28 cellular contexts compared by ENCODE assay signal in the genomic region with DNA sequence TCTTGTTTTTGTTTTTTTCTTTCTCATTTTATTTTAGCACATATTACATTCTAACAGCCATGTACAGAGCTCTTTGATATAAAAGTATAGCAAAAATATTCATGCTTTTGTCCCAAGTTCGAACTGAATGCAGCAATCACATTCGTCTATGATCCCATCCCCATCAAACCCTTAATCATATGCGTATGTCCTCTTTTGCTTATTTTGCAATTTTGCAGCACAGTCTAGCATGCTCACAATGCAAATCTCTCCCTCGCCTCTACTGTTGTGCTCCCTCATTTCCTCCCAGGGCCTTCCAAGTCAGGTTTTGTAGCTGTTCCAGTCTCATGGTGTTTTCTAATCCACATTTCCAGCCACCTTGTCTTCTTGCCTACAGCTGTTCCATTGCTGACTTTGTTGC.
"Had no signal": no experiment of that assay in that cellular context is flagged by ENCODE, and none has a peak within 500 bp of the region (broad histone marks: within the 10 kb centered on the region; RNA-seq: fewer than 3 reads in every experiment).

No MANE protein-coding gene starts in this region.

- DNase-seq: colonic mucosa; cortex of kidney; dermis blood vessel endothelial cell; dorsolateral prefrontal cortex; effector CD4-positive, alpha-beta T cell; effector CD8-positive, alpha-beta T cell; effector memory CD4-positive, alpha-beta T cell; effector memory CD8-positive, alpha-beta T cell; endodermal cell; erythroblast; esophagus squamous epithelium; foreskin fibroblast; foreskin keratinocyte; foreskin melanocyte; gastrocnemius medialis; glutamatergic neuron; head of caudate nucleus; heart left ventricle; heart right ventricle had no signal

- H3K27ac ChIP-seq: colonic mucosa, coronary artery, dorsolateral prefrontal cortex, epithelial cell of prostate, esophagus muscularis mucosa, esophagus squamous epithelium, foreskin keratinocyte, gastrocnemius medialis, gastroesophageal sphincter, heart left ventricle, heart right ventricle had no signal

- ATAC-seq: effector memory CD8-positive, alpha-beta T cell; esophagus mucosa; foreskin keratinocyte; gastrocnemius medialis; gastroesophageal sphincter; heart left ventricle; heart right ventricle had no signal

- H3K9me3 ChIP-seq: colonic mucosa, esophagus muscularis mucosa, esophagus squamous epithelium, gastrocnemius medialis, gastroesophageal sphincter, heart left ventricle, heart right ventricle had no signal

- FAIRE-seq: colon, endometrium, endothelial cell of umbilical vein, frontal cortex had no signal

- H3K36me3 ChIP-seq: colonic mucosa, esophagus muscularis mucosa, esophagus squamous epithelium, gastrocnemius medialis, gastroesophageal sphincter, heart left ventricle, heart right ventricle had no signal

- H3K4me1 ChIP-seq: colonic mucosa, esophagus muscularis mucosa, esophagus squamous epithelium, foreskin keratinocyte, gastrocnemius medialis, gastroesophageal sphincter, heart left ventricle, heart right ventricle had no signal

- H3K4me3 ChIP-seq: colonic mucosa, coronary artery, dorsolateral prefrontal cortex, esophagus muscularis mucosa, esophagus squamous epithelium, gastrocnemius medialis, gastroesophageal sphincter, heart left ventricle, heart right ventricle had no signal

- H3K27me3 ChIP-seq: colonic mucosa, esophagus muscularis mucosa, esophagus squamous epithelium, gastrocnemius medialis, gastroesophageal sphincter, heart left ventricle had no signal
